Comparison of ENCODE assay signal across 14 cellular contexts in the genomic region with DNA sequence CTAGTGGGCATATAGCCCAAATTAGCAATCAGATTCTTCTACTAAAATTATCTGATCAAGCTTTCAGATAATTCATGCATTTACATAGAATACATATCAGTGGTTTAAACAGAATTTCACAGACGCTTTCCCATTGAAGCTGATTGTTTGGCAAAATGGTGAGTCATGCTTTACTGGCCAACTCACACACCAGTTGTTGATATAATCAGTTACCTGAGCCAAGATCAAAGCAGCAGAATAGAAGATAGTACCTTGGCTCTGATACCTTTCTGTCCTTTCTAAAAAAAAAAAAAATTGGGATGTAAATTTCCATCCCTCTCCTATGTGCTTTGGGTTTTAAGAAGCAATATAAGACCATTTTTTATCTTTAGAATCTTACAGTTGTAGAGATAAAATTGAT. TPM values are rescaled to one million over a fixed set of nuclear protein-coding genes. Genes with fewer than 3 reads are reported as not detected.
DNase-seq lines count a peak whose midpoint lies in the region; ATAC-seq and TF ChIP-seq lines count a peak whose summit lies in the region.
"Had no signal": no experiment of that assay in that cellular context is flagged by ENCODE, and none has a peak within 500 bp of the region (broad histone marks: within the 10 kb centered on the region; RNA-seq: fewer than 3 reads in every experiment).

No MANE protein-coding gene starts in this region.

- ATAC-seq in T-helper 17 cell, result no peak
- ATAC-seq: naive thymus-derived CD4-positive, alpha-beta T cell had no signal

- H3K36me3 Mint-ChIP-seq in T-helper 17 cell (ENCODE audit: low read depth), result peaks cover 2% of the 10 kb centered on the region

- peaks cover 15% of the 10 kb centered on the region for H3K4me1 Mint-ChIP-seq in T-helper 17 cell

- intact Hi-C loops in PC-9 (cut with micrococcal nuclease; ENCODE audit: unreplicated experiment), result no loop called here

- H3K27me3 ChIP-seq in PC-9 (ENCODE audit: insufficient read depth, low read depth), result no peaks in the 10 kb centered on the region
- H3K27me3 ChIP-seq in skeletal muscle tissue (ENCODE audit: control insufficient read depth in 3 of 3, insufficient read depth in 3 of 3, low read length in 3 of 3), result no peaks in the 10 kb centered on the region
- H3K27me3 ChIP-seq: tibial artery had no signal

- H2AFZ ChIP-seq in PC-9, result no peak overlapping the region

- no peak overlapping the region for H3K4me3 Mint-ChIP-seq in T-helper 17 cell
- H3K4me3 Mint-ChIP-seq: H9; naive thymus-derived CD4-positive, alpha-beta T cell had no signal

- H3K9me2 ChIP-seq in PC-9 (ENCODE audit: insufficient read depth), result no peaks in the 10 kb centered on the region

- peaks cover 28% of the 10 kb centered on the region for H3F3A ChIP-seq in PC-9 (ENCODE audit: insufficient read depth, low read depth)

- no TSS peak for BruUV-seq in PC-9 (replicated peaks; lab: Mats Ljungman, UMichigan)

- POLR2A ChIA-PET in PC-9 (lab: Charles Lee; ENCODE audit: unreplicated experiment), result interaction anchor here (0.6 to 0.7 kb wide), 2 partner anchors 72 to 109 kb away, joined by 4 to 8 read pairs; no protein-coding TSS in a partner anchor

- H3K27ac Mint-ChIP-seq in T-helper 17 cell, result no peak overlapping the region
- H3K27ac Mint-ChIP-seq: naive thymus-derived CD4-positive, alpha-beta T cell had no signal

- no peaks in the 10 kb centered on the region for H3K36me3 ChIP-seq in PC-9 (ENCODE audit: low read depth)
- no peaks in the 10 kb centered on the region for H3K36me3 ChIP-seq in skeletal muscle tissue (ENCODE audit: control insufficient read depth in 3 of 3, insufficient read depth in 3 of 3, low read length in 3 of 3)
- H3K36me3 ChIP-seq: tibial artery had no signal

- H3K27me3 Mint-ChIP-seq in T-helper 17 cell, result no peaks in the 10 kb centered on the region
- H3K27me3 Mint-ChIP-seq: naive thymus-derived CD4-positive, alpha-beta T cell had no signal

- H3K27ac ChIP-seq in PC-9 (peak overlapping the region; percentile 29), skeletal muscle tissue (ENCODE audit: low read depth, low read length) (peak overlapping the region; percentile 7)
- H3K27ac ChIP-seq: skin epidermis, tibial artery had no signal

- H4K20me1 ChIP-seq in PC-9 (ENCODE audit: insufficient read depth), result peaks cover 6% of the 10 kb centered on the region; the same call in 1 of the 2 replicates

- 0 out of 2 replicates have a peak, but pooled peaks cover 5% of the 10 kb centered on the region for H3K9me3 ChIP-seq in PC-9 (ENCODE audit: insufficient read depth, low read depth)
- no peaks in the 10 kb centered on the region for H3K9me3 ChIP-seq in skeletal muscle tissue (ENCODE audit: control insufficient read depth in 3 of 3, low read length in 3 of 3)
- H3K9me3 ChIP-seq in T-helper 17 cell (ENCODE audit: control insufficient read depth, low read length, poor library complexity, severe bottlenecking), result no peaks in the 10 kb centered on the region
- H3K9me3 ChIP-seq: tibial artery had no signal

- H3K4me3 ChIP-seq in PC-9 (no peak overlapping the region), fibroblast of pulmonary artery (replicated peaks; ENCODE audit: low read depth, low read length) (no peak overlapping the region), skeletal muscle tissue (ENCODE audit: low read length in 3 of 3) (no peak overlapping the region)
- H3K4me3 ChIP-seq: skin epidermis, tibial artery had no signal

- peaks cover 17% of the 10 kb centered on the region for H3K4me1 ChIP-seq in PC-9 (replicated peaks; ENCODE audit: insufficient read depth)
- peaks cover 9 to 17% (median 11%) of the 10 kb centered on the region in 3 donors for H3K4me1 ChIP-seq in skeletal muscle tissue (ENCODE audit: control insufficient read depth in 3 of 3, insufficient read depth in 3 of 3, low read length in 3 of 3)

- H3K9ac ChIP-seq in skeletal muscle tissue (ENCODE audit: low read depth in 1 of 3, low read length in 3 of 3), result no peak overlapping the region

- peaks cover 93% of the 10 kb centered on the region for H3K79me2 ChIP-seq in PC-9 (ENCODE audit: low read depth)

- CTCF ChIA-PET in PC-9 (lab: Charles Lee), result interaction anchor here (0.8 kb wide), 1 partner anchor 19 kb away, joined by 5 read pairs; no protein-coding TSS in a partner anchor

- peak overlapping the region; percentile 18 for H3K4me2 ChIP-seq in PC-9

- DNase-seq in NCI-H2171 treated with DMSO at 0.1 percent for 48 hours (lab: John Stamatoyannopoulos, UW) (peak; percentile 12), NCI-H2171 (lab: John Stamatoyannopoulos, UW) (no peak), PC-9 (peak; percentile 20 to 85), fibroblast of pulmonary artery (ENCODE audit: low read depth) (peak; percentile 39), T-helper 17 cell (no peak), ecto neural progenitor cell (ENCODE audit: low spot score) (no peak)
- DNase-seq in activated CD4-positive, alpha-beta T cell treated with anti-CD3 and anti-CD28 coated beads for 1 hour, result no peak
- DNase-seq: activated CD8-positive, alpha-beta memory T cell treated with anti-CD3 and anti-CD28 coated beads, Interleukin-2, amount 50 U/mL, for 4 hours; anterior cingulate cortex; H9; naive thymus-derived CD4-positive, alpha-beta T cell; tibial artery had no signal

- TF ChIP-seq CTCF in PC-9 (conservative IDR thresholded peaks at IDR 0.05) (no peak), fibroblast of pulmonary artery (IDR thresholded peaks at IDR 0.05; ENCODE audit: low read length, missing control alignments) (no peak)

RNA-seq across cellular contexts. Expression of a gene that starts 38.5 kb away (rescaled TPM):
- total RNA-seq in PC-9 (2021) (17.0 and 20.4 TPM in 2 replicates), skeletal muscle tissue (35.0 TPM), T-helper 17 cell (10 to 100 TPM in 1 of 2 donors, 1 to 10 TPM in 1; 9.9 to 13.7 TPM)

Comparison
In these comparisons a context has a peak if more than half of its experiments do, and no peak if none do; other contexts are left out.
1. DNase-seq: peak in NCI-H2171 treated with DMSO at 0.1 percent for 48 hours (single experiment), PC-9 (2 of 2) and fibroblast of pulmonary artery (single experiment); none in NCI-H2171 (single experiment), activated CD4-positive, alpha-beta T cell treated with anti-CD3 and anti-CD28 coated beads for 1 hour (single experiment), T-helper 17 cell (0 of 3) and ecto neural progenitor cell (single experiment).